In the genomic region with DNA sequence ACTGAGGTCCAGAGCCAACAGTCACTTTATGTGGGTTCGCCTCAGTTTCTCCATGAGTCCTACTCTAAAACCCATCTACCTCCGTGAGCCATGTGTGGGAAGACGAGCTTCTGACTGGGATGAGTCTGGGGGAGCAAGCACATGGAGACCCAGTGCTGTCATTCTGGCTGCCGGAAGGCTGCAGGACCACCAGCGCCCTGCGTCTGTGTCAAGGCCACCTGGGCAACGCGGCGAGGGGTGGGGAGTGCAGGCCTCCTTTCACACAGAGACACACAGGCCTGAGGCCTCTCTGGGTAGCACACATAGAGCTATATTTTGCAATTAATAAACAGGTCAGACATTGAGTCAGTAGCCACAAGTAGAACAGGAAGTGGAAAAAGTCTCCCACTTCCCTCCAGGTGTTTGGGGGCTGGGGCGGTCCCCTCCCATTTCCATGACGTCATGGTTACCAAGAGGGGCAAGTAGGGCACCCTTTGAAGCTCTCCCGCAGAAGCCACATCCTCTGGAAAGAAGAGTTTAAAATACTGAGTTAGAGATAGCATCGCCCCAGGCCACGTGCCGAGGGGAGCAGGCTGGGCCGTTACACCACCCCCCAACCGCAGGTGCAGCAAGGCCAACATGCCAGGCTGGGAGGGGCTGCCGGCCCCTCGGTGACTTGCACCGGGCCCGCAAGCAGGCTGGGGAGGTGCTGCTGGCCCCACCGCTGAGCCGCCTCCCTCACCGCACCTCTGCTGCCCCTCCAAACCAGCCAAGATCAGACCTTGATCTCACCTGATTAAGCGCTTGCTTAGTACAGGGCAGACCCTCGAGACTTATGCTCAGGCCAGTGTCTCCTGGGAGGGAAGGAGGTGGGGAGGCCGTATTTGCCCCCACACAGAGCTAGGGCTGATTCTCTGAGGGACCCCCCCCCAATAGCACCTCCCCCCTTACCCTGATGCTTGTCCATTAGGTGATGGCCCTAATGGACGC, we compare ENCODE assay signal across 1 cellular context.
A peak's percentile ranks its signal among the peaks of the same experiment; 100 is the strongest.
TF ChIP-seq lines count a peak whose summit lies in the region.

No MANE protein-coding gene starts in this region.

TF ChIP-seq in K562, 482 proteins besides CTCF, POLR2A, EP300 and RAD21 (continued from another document):
- TF ChIP-seq, protein P1, sequence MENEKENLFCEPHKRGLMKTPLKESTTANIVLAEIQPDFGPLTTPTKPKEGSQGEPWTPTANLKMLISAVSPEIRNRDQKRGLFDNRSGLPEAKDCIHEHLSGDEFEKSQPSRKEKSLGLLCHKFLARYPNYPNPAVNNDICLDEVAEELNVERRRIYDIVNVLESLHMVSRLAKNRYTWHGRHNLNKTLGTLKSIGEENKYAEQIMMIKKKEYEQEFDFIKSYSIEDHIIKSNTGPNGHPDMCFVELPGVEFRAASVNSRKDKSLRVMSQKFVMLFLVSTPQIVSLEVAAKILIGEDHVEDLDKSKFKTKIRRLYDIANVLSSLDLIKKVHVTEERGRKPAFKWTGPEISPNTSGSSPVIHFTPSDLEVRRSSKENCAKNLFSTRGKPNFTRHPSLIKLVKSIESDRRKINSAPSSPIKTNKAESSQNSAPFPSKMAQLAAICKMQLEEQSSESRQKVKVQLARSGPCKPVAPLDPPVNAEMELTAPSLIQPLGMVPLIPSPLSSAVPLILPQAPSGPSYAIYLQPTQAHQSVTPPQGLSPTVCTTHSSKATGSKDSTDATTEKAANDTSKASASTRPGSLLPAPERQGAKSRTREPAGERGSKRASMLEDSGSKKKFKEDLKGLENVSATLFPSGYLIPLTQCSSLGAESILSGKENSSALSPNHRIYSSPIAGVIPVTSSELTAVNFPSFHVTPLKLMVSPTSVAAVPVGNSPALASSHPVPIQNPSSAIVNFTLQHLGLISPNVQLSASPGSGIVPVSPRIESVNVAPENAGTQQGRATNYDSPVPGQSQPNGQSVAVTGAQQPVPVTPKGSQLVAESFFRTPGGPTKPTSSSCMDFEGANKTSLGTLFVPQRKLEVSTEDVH (IDR thresholded peaks at IDR 0.05; ENCODE audit: low read depth, partially characterized antibody) = no peak
- no peak for TF ChIP-seq ZEB2 (IDR thresholded peaks at IDR 0.05)
- TF ChIP-seq, protein P2, sequence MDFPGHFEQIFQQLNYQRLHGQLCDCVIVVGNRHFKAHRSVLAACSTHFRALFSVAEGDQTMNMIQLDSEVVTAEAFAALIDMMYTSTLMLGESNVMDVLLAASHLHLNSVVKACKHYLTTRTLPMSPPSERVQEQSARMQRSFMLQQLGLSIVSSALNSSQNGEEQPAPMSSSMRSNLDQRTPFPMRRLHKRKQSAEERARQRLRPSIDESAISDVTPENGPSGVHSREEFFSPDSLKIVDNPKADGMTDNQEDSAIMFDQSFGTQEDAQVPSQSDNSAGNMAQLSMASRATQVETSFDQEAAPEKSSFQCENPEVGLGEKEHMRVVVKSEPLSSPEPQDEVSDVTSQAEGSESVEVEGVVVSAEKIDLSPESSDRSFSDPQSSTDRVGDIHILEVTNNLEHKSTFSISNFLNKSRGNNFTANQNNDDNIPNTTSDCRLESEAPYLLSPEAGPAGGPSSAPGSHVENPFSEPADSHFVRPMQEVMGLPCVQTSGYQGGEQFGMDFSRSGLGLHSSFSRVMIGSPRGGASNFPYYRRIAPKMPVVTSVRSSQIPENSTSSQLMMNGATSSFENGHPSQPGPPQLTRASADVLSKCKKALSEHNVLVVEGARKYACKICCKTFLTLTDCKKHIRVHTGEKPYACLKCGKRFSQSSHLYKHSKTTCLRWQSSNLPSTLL (IDR thresholded peaks at IDR 0.05) = no peak
- peak; percentile 26; the same call in 1 of the 2 replicates for TF ChIP-seq MBD2 (IDR thresholded peaks at IDR 0.05; ENCODE audit: borderline replicate concordance, low read depth)
- peak; percentile 72 for TF ChIP-seq ZNF589 (CRISPR knock-in tag; IDR thresholded peaks at IDR 0.05; ENCODE audit: low read depth)
- no peak for TF ChIP-seq HINFP (tag; conservative IDR thresholded peaks at IDR 0.05; ENCODE audit: low read depth)
TF ChIP-seq in K562: peak in this region for 57.
